Comparison of ENCODE assay signal across 1 cellular context in the genomic region with DNA sequence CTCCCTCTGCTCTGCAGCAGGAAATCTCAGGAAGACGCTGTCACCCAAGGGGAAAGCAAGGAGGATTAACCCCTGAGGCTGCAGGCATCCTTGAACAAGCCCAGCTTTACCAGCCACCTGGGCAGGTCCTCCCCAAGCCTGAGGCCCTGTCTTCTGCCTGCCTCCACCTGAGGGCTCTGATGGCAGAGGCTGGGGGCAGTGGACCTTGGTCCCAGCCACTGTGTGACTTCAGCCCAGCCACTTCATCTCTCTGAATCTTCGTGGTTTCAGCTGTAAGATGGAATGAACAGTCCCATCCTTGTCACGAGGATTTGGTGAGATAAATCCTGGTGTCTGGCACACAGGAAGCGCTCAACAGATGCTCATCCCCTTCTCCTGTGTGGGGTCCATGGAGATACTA.
TF ChIP-seq lines count a peak whose summit lies in the region.

No MANE protein-coding gene starts in this region.

TF ChIP-seq in HepG2, 621 proteins besides CTCF, POLR2A, EP300 and RAD21:
- TF ChIP-seq ZSCAN22 (CRISPR knock-in tag; IDR thresholded peaks at IDR 0.05) (peak; percentile 67), ZNF782 (CRISPR knock-in tag; IDR thresholded peaks at IDR 0.05; ENCODE audit: borderline replicate concordance) (0 out of 2 replicates have a peak, but pooled peaks have one; percentile 53), ZNF768 (CRISPR knock-in tag; IDR thresholded peaks at IDR 0.05) (peak; percentile 90), GTF3A (CRISPR knock-in tag; conservative IDR thresholded peaks at IDR 0.05) (no peak), FUBP1 (CRISPR knock-in tag; IDR thresholded peaks at IDR 0.05; ENCODE audit: borderline replicate concordance) (no peak), ZNF839 (CRISPR knock-in tag; IDR thresholded peaks at IDR 0.05; ENCODE audit: borderline replicate concordance) (no peak), HNF4A (CRISPR knock-in tag; IDR thresholded peaks at IDR 0.05) (peak; percentile 25; the same call in 1 of the 2 replicates)
